Comparison of ENCODE assay signal across 9 cellular contexts in the genomic region with DNA sequence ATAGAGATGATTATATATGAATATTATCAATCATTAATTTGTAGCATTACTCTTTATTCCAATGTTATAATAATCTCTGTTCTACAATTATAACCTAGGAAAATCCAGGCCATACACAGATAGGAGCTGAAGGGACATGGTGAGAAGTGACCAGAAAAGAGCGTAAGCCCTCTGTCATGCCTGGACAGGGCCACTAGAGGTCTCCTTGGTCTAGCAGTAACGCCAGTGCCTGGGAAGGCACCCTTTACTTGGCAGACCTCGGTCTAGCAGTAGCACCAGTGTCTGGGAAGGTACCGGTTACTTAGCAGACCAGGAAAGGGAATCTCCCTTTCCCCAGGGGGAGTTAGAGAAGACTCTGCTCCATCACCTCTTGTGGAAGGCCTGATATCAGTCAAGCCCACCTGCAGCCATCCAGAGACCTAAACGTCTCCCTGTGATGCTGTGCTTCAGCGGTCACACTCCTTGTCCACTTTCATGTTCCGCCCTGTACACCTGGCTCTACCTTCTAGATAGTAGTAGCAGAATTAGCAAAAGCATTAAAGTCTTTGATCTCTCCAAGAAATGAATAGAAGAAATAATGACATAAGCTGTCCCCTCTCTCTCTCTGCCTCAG.
DNase-seq lines count a peak whose midpoint lies in the region; FAIRE-seq and TF ChIP-seq lines count a peak whose summit lies in the region.
"Had no signal": no experiment of that assay in that cellular context is flagged by ENCODE, and none has a peak within 500 bp of the region (broad histone marks: within the 10 kb centered on the region; RNA-seq: fewer than 3 reads in every experiment).

No MANE protein-coding gene starts in this region.

- peak; percentile 80 for FAIRE-seq in A204.1 (lab: Jason Lieb, UNC)

- no peaks in the 10 kb centered on the region for H3K4me1 Mint-ChIP-seq in type B pancreatic cell (ENCODE audit: unreplicated experiment)
- H3K4me1 Mint-ChIP-seq: memory B cell had no signal

- H3K4me3 Mint-ChIP-seq in type B pancreatic cell: no peak overlapping the region
- H3K4me3 Mint-ChIP-seq: memory B cell had no signal

- H3K4me3 ChIP-seq in GM12865 (ENCODE audit: low read depth, low read length): no peak overlapping the region
- no peak overlapping the region for H3K4me3 ChIP-seq in HFF-Myc (replicated peaks; ENCODE audit: low read depth, low read length)
- H3K4me3 ChIP-seq in WI38 (ENCODE audit: low read depth, low read length): no peak overlapping the region

- peaks cover 6% of the 10 kb centered on the region for H3K27me3 Mint-ChIP-seq in type B pancreatic cell
- H3K27me3 Mint-ChIP-seq: memory B cell had no signal

- no peaks in the 10 kb centered on the region for H3K36me3 Mint-ChIP-seq in type B pancreatic cell
- H3K36me3 Mint-ChIP-seq: memory B cell had no signal

- H3K9me3 Mint-ChIP-seq in type B pancreatic cell: no peaks in the 10 kb centered on the region
- H3K9me3 Mint-ChIP-seq: memory B cell had no signal

- peak; percentile 71 for DNase-seq in GM12865 (ENCODE audit: low read depth)
- DNase-seq in HFF-Myc (ENCODE audit: extremely low read depth, low read depth): no peak
- DNase-seq in LoVo (ENCODE audit: low spot score): peak; percentile 21
- DNase-seq in iPS DF 4.7 (ENCODE audit: extremely low read depth, low spot score): peak; percentile 56
- no peak for DNase-seq in type B pancreatic cell (ENCODE audit: extremely low spot score, unreplicated experiment)
- DNase-seq in NCI-H2196 treated with DMSO at 0.1 percent for 48 hours (lab: John Stamatoyannopoulos, UW; ENCODE audit: unreplicated experiment): no peak

- TF ChIP-seq CTCF in GM12865 (IDR thresholded peaks at IDR 0.05; ENCODE audit: insufficient read depth, low read depth, low read length, missing control alignments): peak; percentile 81
- peak; percentile 41 for TF ChIP-seq CTCF in HFF-Myc (IDR thresholded peaks at IDR 0.05; ENCODE audit: low read depth, low read length, missing control alignments)
- TF ChIP-seq CTCF in WI38 (IDR thresholded peaks at IDR 0.05; ENCODE audit: low read depth, low read length): peak; percentile 10; the same call in 1 of the 2 replicates
- TF ChIP-seq CTCF in type B pancreatic cell (conservative IDR thresholded peaks at IDR 0.05): peak; percentile 86

- no peak overlapping the region for H3K27ac Mint-ChIP-seq in type B pancreatic cell
- H3K27ac Mint-ChIP-seq: memory B cell had no signal

Comparison
In these comparisons a context has a peak if more than half of its experiments do, and no peak if none do; other contexts are left out.
1. DNase-seq: peak in GM12865 (single experiment), LoVo (single experiment) and iPS DF 4.7 (single experiment); none in HFF-Myc (single experiment), type B pancreatic cell (single experiment) and NCI-H2196 treated with DMSO at 0.1 percent for 48 hours (single experiment).
2. CTCF ChIP-seq: peak in every context shown above with its lines; median percentile 86 in type B pancreatic cell; 81 in GM12865; 41 in HFF-Myc; 10 in WI38.